9 cellular contexts compared by ENCODE assay signal in genomic region chr3:127735767-127736693, GRCh38.
A peak's percentile ranks its signal among the peaks of the same experiment; 100 is the strongest.
DNase-seq lines count a peak whose midpoint lies in the region; ATAC-seq, FAIRE-seq and TF ChIP-seq lines count a peak whose summit lies in the region.
"Had no signal": no experiment of that assay in that cellular context is flagged by ENCODE, and none has a peak within 500 bp of the region (broad histone marks: within the 10 kb centered on the region; RNA-seq: fewer than 3 reads in every experiment).

No MANE protein-coding gene starts in this region.

- H3K27ac ChIP-seq in gastroesophageal sphincter: peak overlapping the region in 3 of 4 donors; percentile 18 to 68 (median 53)
- H3K27ac ChIP-seq in small intestine (ENCODE audit: low read depth in 1 of 2, low read length in 1 of 2): peak overlapping the region in 1 of 2 donors; percentile 68

- H3K9me3 ChIP-seq in gastroesophageal sphincter (no peaks in the 10 kb centered on the region), small intestine (ENCODE audit: control insufficient read depth, low read depth) (no peaks in the 10 kb centered on the region)

- ATAC-seq in activated CD4-positive, CD25-positive, alpha-beta regulatory T cell treated with anti-CD3 and anti-CD28 coated beads, Interleukin-2, amount 50 U/mL, for 24 hours: peak; percentile 9 to 38
- ATAC-seq in HG02981 (IDR thresholded peaks at IDR 0.05; ENCODE audit: unreplicated experiment) (peak; percentile 70), gastroesophageal sphincter (peak; percentile 55), T-cell (replicated peaks in 1 of 4) (no peak)

- H3K27me3 ChIP-seq in gastroesophageal sphincter (no peaks in the 10 kb centered on the region), small intestine (ENCODE audit: control insufficient read depth in 2 of 2, insufficient read depth in 2 of 2, low read length in 2 of 2) (no peaks in the 10 kb centered on the region)

- CTCF ChIA-PET in T-cell (lab: Charles Lee): interaction anchor here in 1 of 2 donors (0.7 kb wide), 1 partner anchor 785 kb away, joined by 3 read pairs; no protein-coding TSS in a partner anchor

- peaks cover 0 to 6% (median 3%) of the 10 kb centered on the region in 3 donors for H3K4me1 Mint-ChIP-seq in T-cell

- no peak overlapping the region for H3K4me3 Mint-ChIP-seq in T-cell
- H3K4me3 Mint-ChIP-seq: activated naive CD8-positive, alpha-beta T cell had no signal

- TF ChIP-seq CTCF in gastroesophageal sphincter (IDR thresholded peaks at IDR 0.05): no peak

- peaks cover 11 to 25% of the 10 kb centered on the region in 2 donors for H3K27me3 Mint-ChIP-seq in T-cell

- TF ChIP-seq POLR2A in gastroesophageal sphincter (IDR thresholded peaks at IDR 0.05): no peak

- POLR2A ChIA-PET in T-cell (lab: Charles Lee): interaction anchor here in 1 of 2 donors (0.5 kb wide), 1 partner anchor 15 kb away, joined by 8 read pairs; no protein-coding TSS in a partner anchor

- H3K9me3 Mint-ChIP-seq in T-cell: no peaks in the 10 kb centered on the region

- no peak for TF ChIP-seq EP300 in gastroesophageal sphincter (IDR thresholded peaks at IDR 0.05)

- no peaks in the 10 kb centered on the region for H3K36me3 Mint-ChIP-seq in T-cell
- H3K36me3 Mint-ChIP-seq: activated naive CD8-positive, alpha-beta T cell had no signal

- H3K36me3 ChIP-seq in gastroesophageal sphincter (peaks cover 0 to 7% of the 10 kb centered on the region in 2 donors), small intestine (ENCODE audit: control insufficient read depth in 2 of 2, insufficient read depth in 2 of 2, low read length in 2 of 2) (no peaks in the 10 kb centered on the region)

- no peak overlapping the region for H3K27ac Mint-ChIP-seq in T-cell
- H3K27ac Mint-ChIP-seq: activated naive CD8-positive, alpha-beta T cell had no signal

- H3K4me3 ChIP-seq in gastroesophageal sphincter (no peak overlapping the region), small intestine (ENCODE audit: low read depth in 1 of 2, low read length in 2 of 2) (no peak overlapping the region)

- DNase-seq in activated CD4-positive, CD25-positive, alpha-beta regulatory T cell (lab: John Stamatoyannopoulos, UW): no peak
- DNase-seq in RKO (ENCODE audit: low spot score) (peak; percentile 12), small intestine (peak; percentile 42), T-cell (no peak), Kasumi-1 (lab: John Stamatoyannopoulos, UW) (no peak)

- WGBS in gastroesophageal sphincter (ENCODE audit: low coverage in 1 of 2), 2 donors: 30 to 39% methylated on average over 8 to 9 of the region's 9 CpGs
- WGBS in small intestine, 3 donors: 38 to 49% (median 39%) methylated on average over 9 of the region's 9 CpGs

- H3K4me1 ChIP-seq in gastroesophageal sphincter (peaks cover 0 to 89% (median 39%) of the 10 kb centered on the region in 3 donors), small intestine (ENCODE audit: control insufficient read depth in 2 of 2, insufficient read depth in 1 of 2, low read depth in 1 of 2, low read length in 1 of 2) (peaks cover 0 to 7% of the 10 kb centered on the region in 2 donors)

- no peak for FAIRE-seq in small intestine (lab: Jason Lieb, UNC)

Comparison
In these comparisons a context has a peak if more than half of its experiments do, and no peak if none do; other contexts are left out.
1. ATAC-seq: peak in activated CD4-positive, CD25-positive, alpha-beta regulatory T cell treated with anti-CD3 and anti-CD28 coated beads, Interleukin-2, amount 50 U/mL, for 24 hours (2 of 2), HG02981 (single experiment) and gastroesophageal sphincter (single experiment); none in T-cell (0 of 4).
2. DNase-seq: peak in RKO (single experiment) and small intestine (single experiment); none in activated CD4-positive, CD25-positive, alpha-beta regulatory T cell (0 of 4), T-cell (0 of 34) and Kasumi-1 (0 of 2).